ENCODE assay signal across 9 cellular contexts in the genomic region with DNA sequence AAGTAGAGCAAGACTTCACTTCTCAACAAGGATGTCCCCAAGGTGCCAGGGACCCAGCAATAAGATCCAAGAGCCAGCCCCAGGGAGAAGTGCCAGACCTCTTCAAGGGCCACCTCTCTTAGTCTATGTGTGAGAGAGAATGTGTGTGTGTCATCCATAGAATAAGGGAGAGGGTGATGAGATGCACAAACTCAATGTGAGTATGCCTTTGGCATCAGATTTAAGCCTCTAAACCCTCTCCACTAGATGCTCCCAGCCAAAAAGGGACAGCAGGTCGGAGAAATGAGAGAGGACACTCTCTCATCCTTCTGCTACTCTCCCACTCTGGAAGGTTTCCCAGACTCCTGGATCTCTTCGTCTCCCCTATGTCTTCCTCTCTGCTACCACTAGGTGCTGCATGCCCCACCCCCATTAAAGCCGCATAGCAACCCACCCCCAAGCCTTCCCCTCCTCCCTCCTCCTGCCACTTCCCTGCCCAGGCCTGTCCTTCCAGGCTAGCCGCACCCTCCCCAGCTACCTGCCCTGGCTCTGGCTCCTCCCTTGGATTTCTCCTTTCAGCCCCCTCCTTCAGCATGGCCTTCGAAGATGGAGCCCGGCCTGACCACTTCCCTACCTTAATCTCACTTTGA. TPM values are rescaled to one million over a fixed set of nuclear protein-coding genes. Genes with fewer than 3 reads are reported as not detected.
DNase-seq lines count a peak whose midpoint lies in the region; ATAC-seq and TF ChIP-seq lines count a peak whose summit lies in the region.
"Had no signal": no experiment of that assay in that cellular context is flagged by ENCODE, and none has a peak within 500 bp of the region (broad histone marks: within the 10 kb centered on the region; RNA-seq: fewer than 3 reads in every experiment).

No MANE protein-coding gene starts in this region.

- H3K9me3 Mint-ChIP-seq in activated naive CD4-positive, alpha-beta T cell treated with anti-CD3 and anti-CD28 coated beads, Interleukin-2, amount 50 U/mL, for 24 hours = no peaks in the 10 kb centered on the region
- H3K9me3 Mint-ChIP-seq in activated T-helper 2 cell treated with anti-CD3 and anti-CD28 coated beads, Interferon-gamma antibody, Interleukin-2, Interleukin-4, amounts not matched to agents 10 μg/mL and 5 μg/mL and 100 μg/mL, durations not matched to agents 14 hours and 24 hours and 36 hours = no peaks in the 10 kb centered on the region

- no peak overlapping the region for H3K4me3 ChIP-seq in upper lobe of right lung

- peak overlapping the region; percentile 71 for H3K27ac Mint-ChIP-seq in activated naive CD4-positive, alpha-beta T cell treated with anti-CD3 and anti-CD28 coated beads, Interleukin-2, amount 50 U/mL, for 24 hours
- H3K27ac Mint-ChIP-seq in activated T-helper 2 cell treated with anti-CD3 and anti-CD28 coated beads, Interferon-gamma antibody, Interleukin-2, Interleukin-4, amounts not matched to agents 10 μg/mL and 5 μg/mL and 100 μg/mL, durations not matched to agents 14 hours and 24 hours and 36 hours = peak overlapping the region; percentile 47

- TF ChIP-seq CTCF in upper lobe of right lung (IDR thresholded peaks at IDR 0.05) = peak; percentile 14

- H3K9me3 ChIP-seq in upper lobe of right lung = no peaks in the 10 kb centered on the region

- peaks cover 65% of the 10 kb centered on the region for H3K4me1 Mint-ChIP-seq in activated naive CD4-positive, alpha-beta T cell treated with anti-CD3 and anti-CD28 coated beads, Interleukin-2, amount 50 U/mL, for 24 hours
- H3K4me1 Mint-ChIP-seq in activated T-helper 2 cell treated with anti-CD3 and anti-CD28 coated beads, Interferon-gamma antibody, Interleukin-2, Interleukin-4, amounts not matched to agents 10 μg/mL and 5 μg/mL and 100 μg/mL, durations not matched to agents 14 hours and 24 hours and 36 hours (ENCODE audit: low read depth) = peaks cover 48% of the 10 kb centered on the region

- intact Hi-C loops in activated T-helper 2 cell treated with anti-CD3 and anti-CD28 coated beads, Interferon-gamma antibody, Interleukin-2, Interleukin-4, amounts not matched to agents 10 μg/mL and 5 μg/mL and 100 μg/mL, durations not matched to agents 14 hours and 24 hours and 36 hours (cut with micrococcal nuclease) = no loop called here
- intact Hi-C loops in upper lobe of right lung (cut with DNase I) = no loop called here

- DNase-seq in activated naive CD4-positive, alpha-beta T cell (lab: John Stamatoyannopoulos, UW) = no peak
- DNase-seq in activated T-helper 2 cell treated with anti-CD3 and anti-CD28 coated beads, Interferon-gamma antibody, Interleukin-2, Interleukin-4, amounts not matched to agents 10 μg/mL and 5 μg/mL and 100 μg/mL, durations not matched to agents 14 hours and 24 hours and 36 hours (ENCODE audit: low spot score) = no peak
- DNase-seq in iPS-NIHi11 (ENCODE audit: low spot score) (peak; percentile 79), upper lobe of right lung (no peak), amniotic stem cell (lab: John Stamatoyannopoulos, UW) (no peak), pons (ENCODE audit: low spot score) (no peak)
- DNase-seq: MM.1S had no signal

- H3K36me3 ChIP-seq in upper lobe of right lung = no peaks in the 10 kb centered on the region

- H3K27me3 Mint-ChIP-seq in activated naive CD4-positive, alpha-beta T cell treated with anti-CD3 and anti-CD28 coated beads, Interleukin-2, amount 50 U/mL, for 24 hours = no peaks in the 10 kb centered on the region
- H3K27me3 Mint-ChIP-seq in activated T-helper 2 cell treated with anti-CD3 and anti-CD28 coated beads, Interferon-gamma antibody, Interleukin-2, Interleukin-4, amounts not matched to agents 10 μg/mL and 5 μg/mL and 100 μg/mL, durations not matched to agents 14 hours and 24 hours and 36 hours (ENCODE audit: low read depth) = no peaks in the 10 kb centered on the region

- H3K4me3 Mint-ChIP-seq in activated naive CD4-positive, alpha-beta T cell treated with anti-CD3 and anti-CD28 coated beads, Interleukin-2, amount 50 U/mL, for 24 hours = no peak overlapping the region
- H3K4me3 Mint-ChIP-seq in activated T-helper 2 cell treated with anti-CD3 and anti-CD28 coated beads, Interferon-gamma antibody, Interleukin-2, Interleukin-4, amounts not matched to agents 10 μg/mL and 5 μg/mL and 100 μg/mL, durations not matched to agents 14 hours and 24 hours and 36 hours (ENCODE audit: low read depth) = no peak overlapping the region

- peak overlapping the region; percentile 45 for H3K27ac ChIP-seq in upper lobe of right lung

- no peaks in the 10 kb centered on the region for H3K27me3 ChIP-seq in upper lobe of right lung

- ATAC-seq in upper lobe of right lung = no peak
- ATAC-seq in HG02973 (IDR thresholded peaks at IDR 0.05; ENCODE audit: unreplicated experiment) = no peak

- peaks cover 38% of the 10 kb centered on the region for H3K4me1 ChIP-seq in upper lobe of right lung

- H3K36me3 Mint-ChIP-seq in activated naive CD4-positive, alpha-beta T cell treated with anti-CD3 and anti-CD28 coated beads, Interleukin-2, amount 50 U/mL, for 24 hours = no peaks in the 10 kb centered on the region
- peaks cover 15% of the 10 kb centered on the region for H3K36me3 Mint-ChIP-seq in activated T-helper 2 cell treated with anti-CD3 and anti-CD28 coated beads, Interferon-gamma antibody, Interleukin-2, Interleukin-4, amounts not matched to agents 10 μg/mL and 5 μg/mL and 100 μg/mL, durations not matched to agents 14 hours and 24 hours and 36 hours (ENCODE audit: low read depth)

RNA-seq across cellular contexts. Expression of a gene that starts 7.6 kb away (rescaled TPM):
- total RNA-seq in activated T-helper 2 cell treated with anti-CD3 and anti-CD28 coated beads, Interferon-gamma antibody, Interleukin-2, Interleukin-4, amounts not matched to agents 10 μg/mL and 5 μg/mL and 100 μg/mL, durations not matched to agents 14 hours and 24 hours and 36 hours = 38.5 and 40.1 TPM in 2 replicates
- total RNA-seq in upper lobe of right lung = 23.8 TPM

RNA-seq across cellular contexts. Expression of a gene that starts 17.3 kb away (rescaled TPM):
- total RNA-seq in activated T-helper 2 cell treated with anti-CD3 and anti-CD28 coated beads, Interferon-gamma antibody, Interleukin-2, Interleukin-4, amounts not matched to agents 10 μg/mL and 5 μg/mL and 100 μg/mL, durations not matched to agents 14 hours and 24 hours and 36 hours = 200 and 208 TPM in 2 replicates
- 7.7 TPM for total RNA-seq in upper lobe of right lung

RNA-seq across cellular contexts. Expression of a gene that starts 43.7 kb away (rescaled TPM):
- 20.2 TPM in 2 replicates for total RNA-seq in activated T-helper 2 cell treated with anti-CD3 and anti-CD28 coated beads, Interferon-gamma antibody, Interleukin-2, Interleukin-4, amounts not matched to agents 10 μg/mL and 5 μg/mL and 100 μg/mL, durations not matched to agents 14 hours and 24 hours and 36 hours
- 41.7 TPM for total RNA-seq in upper lobe of right lung

RNA-seq across cellular contexts. Expression of a gene that starts 43.7 kb away (rescaled TPM):
- 72.6 and 75.3 TPM in 2 replicates for total RNA-seq in activated T-helper 2 cell treated with anti-CD3 and anti-CD28 coated beads, Interferon-gamma antibody, Interleukin-2, Interleukin-4, amounts not matched to agents 10 μg/mL and 5 μg/mL and 100 μg/mL, durations not matched to agents 14 hours and 24 hours and 36 hours
- 0.35 TPM for total RNA-seq in upper lobe of right lung

RNA-seq across cellular contexts. Expression of a gene that starts 43.9 kb away (rescaled TPM):
- total RNA-seq in activated T-helper 2 cell treated with anti-CD3 and anti-CD28 coated beads, Interferon-gamma antibody, Interleukin-2, Interleukin-4, amounts not matched to agents 10 μg/mL and 5 μg/mL and 100 μg/mL, durations not matched to agents 14 hours and 24 hours and 36 hours = 44.9 and 45.5 TPM in 2 replicates
- 46.8 TPM for total RNA-seq in upper lobe of right lung

Comparison
In these comparisons a context has a peak if more than half of its experiments do, and no peak if none do; other contexts are left out.
1. RNA of a gene that starts 17.3 kb away (total RNA-seq): 200 to 208 TPM in activated T-helper 2 cell treated with anti-CD3 and anti-CD28 coated beads, Interferon-gamma antibody, Interleukin-2, Interleukin-4, amounts not matched to agents 10 μg/mL and 5 μg/mL and 100 μg/mL, durations not matched to agents 14 hours and 24 hours and 36 hours; 7.7 TPM in upper lobe of right lung (single experiment); every median in the first group is over 10 times any median in the second.